1 cellular context compared by ENCODE assay signal in the genomic region with DNA sequence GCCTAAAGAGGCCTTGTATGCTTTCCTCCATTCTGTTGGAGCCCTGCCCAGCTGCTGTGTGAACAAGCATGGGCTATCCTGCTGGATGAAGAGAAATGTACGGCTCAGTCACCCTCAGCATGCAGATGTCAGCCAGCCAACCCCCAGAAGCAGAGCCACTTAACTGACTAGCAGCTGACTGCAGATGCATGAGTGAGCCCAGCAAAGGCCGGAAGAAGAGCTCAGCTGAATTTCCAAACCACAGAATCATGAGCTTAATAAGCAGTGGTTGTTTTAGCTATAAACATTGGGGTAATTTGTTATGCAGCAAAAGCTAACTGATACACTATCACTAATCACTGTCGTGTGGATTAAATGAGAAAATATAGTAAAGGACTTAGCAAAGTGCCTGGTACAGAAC.
TF ChIP-seq lines count a peak whose summit lies in the region.

No MANE protein-coding gene starts in this region.

TF ChIP-seq in H1, 55 proteins besides CTCF, POLR2A, EP300 and RAD21:
- TF ChIP-seq, protein P1, sequence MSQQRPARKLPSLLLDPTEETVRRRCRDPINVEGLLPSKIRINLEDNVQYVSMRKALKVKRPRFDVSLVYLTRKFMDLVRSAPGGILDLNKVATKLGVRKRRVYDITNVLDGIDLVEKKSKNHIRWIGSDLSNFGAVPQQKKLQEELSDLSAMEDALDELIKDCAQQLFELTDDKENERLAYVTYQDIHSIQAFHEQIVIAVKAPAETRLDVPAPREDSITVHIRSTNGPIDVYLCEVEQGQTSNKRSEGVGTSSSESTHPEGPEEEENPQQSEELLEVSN (IDR thresholded peaks at IDR 0.05): no peak
- TF ChIP-seq, protein P2, sequence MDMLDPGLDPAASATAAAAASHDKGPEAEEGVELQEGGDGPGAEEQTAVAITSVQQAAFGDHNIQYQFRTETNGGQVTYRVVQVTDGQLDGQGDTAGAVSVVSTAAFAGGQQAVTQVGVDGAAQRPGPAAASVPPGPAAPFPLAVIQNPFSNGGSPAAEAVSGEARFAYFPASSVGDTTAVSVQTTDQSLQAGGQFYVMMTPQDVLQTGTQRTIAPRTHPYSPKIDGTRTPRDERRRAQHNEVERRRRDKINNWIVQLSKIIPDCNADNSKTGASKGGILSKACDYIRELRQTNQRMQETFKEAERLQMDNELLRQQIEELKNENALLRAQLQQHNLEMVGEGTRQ (IDR thresholded peaks at IDR 0.05; ENCODE audit: low read length): no peak
- TF ChIP-seq PHF8 (conservative IDR thresholded peaks at IDR 0.05; ENCODE audit: low read depth, low read length) (no peak), ZNF274 (IDR thresholded peaks at IDR 0.05; ENCODE audit: borderline replicate concordance, extremely low read depth, low read length) (no peak), SIN3A (conservative IDR thresholded peaks at IDR 0.05 in 1 of 2, IDR thresholded peaks at IDR 0.05 in 1 of 2; ENCODE audit: low read depth in 1 of 2, low read length in 2 of 2) (no peak), RFX5 (IDR thresholded peaks at IDR 0.05; ENCODE audit: borderline replicate concordance, low read depth, low read length) (no peak), SIX5 (IDR thresholded peaks at IDR 0.05; ENCODE audit: low read depth, low read length) (no peak), CBX5 (IDR thresholded peaks at IDR 0.05; ENCODE audit: low read depth, low read length) (no peak), TEAD4 (IDR thresholded peaks at IDR 0.05; ENCODE audit: low read depth, low read length) (no peak)
TF ChIP-seq in H1: peak in this region for 0.
